Comparison of ENCODE assay signal across 11 cellular contexts in genomic region chr12:52495385-52495784, GRCh38. TPM values are rescaled to one million over a fixed set of nuclear protein-coding genes. Genes with fewer than 3 reads are reported as not detected.
A peak's percentile ranks its signal among the peaks of the same experiment; 100 is the strongest.
DNase-seq lines count a peak whose midpoint lies in the region; ATAC-seq, FAIRE-seq and TF ChIP-seq lines count a peak whose summit lies in the region.
"Had no signal": no experiment of that assay in that cellular context is flagged by ENCODE, and none has a peak within 500 bp of the region (broad histone marks: within the 10 kb centered on the region; RNA-seq: fewer than 3 reads in every experiment).

No MANE protein-coding gene starts in this region.

- H3K36me3 Mint-ChIP-seq in activated naive CD8-positive, alpha-beta T cell treated with anti-CD3 and anti-CD28 coated beads for 36 hours: no peaks in the 10 kb centered on the region

- H3K9me3 ChIP-seq in HEK293 (ENCODE audit: control insufficient read depth, insufficient read depth, low read depth, low read length): no peaks in the 10 kb centered on the region
- H3K9me3 ChIP-seq: heart left ventricle had no signal

- H3K4me3 ChIP-seq in HEK293 (ENCODE audit: low read depth, low read length): no peak overlapping the region
- H3K4me3 ChIP-seq in bronchial epithelial cell (ENCODE audit: low read depth, low read length): no peak overlapping the region
- H3K4me3 ChIP-seq: heart left ventricle had no signal

- DNase-seq in NCI-H2107 treated with DMSO at 0.1 percent for 48 hours (lab: John Stamatoyannopoulos, UW; ENCODE audit: unreplicated experiment) (peak; percentile 96), bronchial epithelial cell (ENCODE audit: low read depth) (peak; percentile 77), renal cortical epithelial cell (ENCODE audit: low read depth) (peak; percentile 59), cerebellar nuclear complex (lab: John Stamatoyannopoulos, UW) (no peak)
- DNase-seq in activated naive CD8-positive, alpha-beta T cell treated with anti-CD3 and anti-CD28 coated beads for 36 hours: no peak
- DNase-seq: heart left ventricle had no signal

- H3K36me3 ChIP-seq in HEK293 (ENCODE audit: control insufficient read depth in 2 of 2, insufficient read depth in 1 of 2, low read length in 2 of 2): no peaks in the 10 kb centered on the region
- peaks cover 11% of the 10 kb centered on the region for H3K36me3 ChIP-seq in bronchial epithelial cell (ENCODE audit: control insufficient read depth, insufficient read depth, low read length)
- H3K36me3 ChIP-seq: heart left ventricle had no signal

- no peak overlapping the region for H3K27ac Mint-ChIP-seq in activated naive CD8-positive, alpha-beta T cell treated with anti-CD3 and anti-CD28 coated beads for 36 hours
- H3K27ac Mint-ChIP-seq: activated T-helper 17 cell treated with anti-CD3 and anti-CD28 coated beads, Interleukin-2, amount 50 U/mL, for 72 hours had no signal

- TF ChIP-seq CTCF in HEK293 (tag by site-specific recombination; IDR thresholded peaks at IDR 0.05) (no peak), bronchial epithelial cell (IDR thresholded peaks at IDR 0.05; ENCODE audit: insufficient read depth, low read length, severe bottlenecking) (peak; percentile 31)

- no peaks in the 10 kb centered on the region for H3K4me1 Mint-ChIP-seq in activated naive CD8-positive, alpha-beta T cell treated with anti-CD3 and anti-CD28 coated beads for 36 hours
- H3K4me1 Mint-ChIP-seq: activated T-helper 17 cell treated with anti-CD3 and anti-CD28 coated beads, Interleukin-2, amount 50 U/mL, for 72 hours had no signal

- FAIRE-seq in bronchial epithelial cell (lab: Jason Lieb, UNC): no peak

- no peak overlapping the region for H3K4me3 Mint-ChIP-seq in activated naive CD8-positive, alpha-beta T cell treated with anti-CD3 and anti-CD28 coated beads for 36 hours
- H3K4me3 Mint-ChIP-seq: activated T-helper 17 cell treated with anti-CD3 and anti-CD28 coated beads, Interleukin-2, amount 50 U/mL, for 72 hours had no signal

- no peak for ATAC-seq in HG03175 (IDR thresholded peaks at IDR 0.05; ENCODE audit: unreplicated experiment)
- no peak for ATAC-seq in HG02884 (IDR thresholded peaks at IDR 0.05; ENCODE audit: unreplicated experiment)
- ATAC-seq: activated T-helper 17 cell treated with anti-CD3 and anti-CD28 coated beads, Interleukin-2, amount 50 U/mL, for 72 hours; Panc1 had no signal

- CTCF ChIA-PET in HEK293 (lab: Yijun Ruan, JAX): interaction anchor here (0.6 to 1.6 kb wide), 7 partner anchors 13 to 125 kb away, joined by 3 to 5 read pairs (median 3); no protein-coding TSS in a partner anchor

- POLR2A ChIA-PET in HEK293 (lab: Yijun Ruan, JAX): no interaction called here

- no peaks in the 10 kb centered on the region for H3K9me3 Mint-ChIP-seq in activated naive CD8-positive, alpha-beta T cell treated with anti-CD3 and anti-CD28 coated beads for 36 hours
- H3K9me3 Mint-ChIP-seq: activated T-helper 17 cell treated with anti-CD3 and anti-CD28 coated beads, Interleukin-2, amount 50 U/mL, for 72 hours had no signal

- peaks cover 6% of the 10 kb centered on the region for H3K27me3 Mint-ChIP-seq in activated naive CD8-positive, alpha-beta T cell treated with anti-CD3 and anti-CD28 coated beads for 36 hours

- H3K4me1 ChIP-seq in HEK293 (ENCODE audit: control insufficient read depth, insufficient read depth, low read length): peaks cover 6% of the 10 kb centered on the region

- no peaks in the 10 kb centered on the region for H3K27me3 ChIP-seq in bronchial epithelial cell (ENCODE audit: control insufficient read depth, insufficient read depth, low read length)

- H3K27ac ChIP-seq in HEK293 (ENCODE audit: extremely low read depth, low read depth, low read length): no peak overlapping the region

TF ChIP-seq in HEK293, 187 proteins besides CTCF, POLR2A, EP300 and RAD21:
- TF ChIP-seq SCRT2 (tag by site-specific recombination; IDR thresholded peaks at IDR 0.05) (peak; percentile 91), KLF1 (tag by site-specific recombination; IDR thresholded peaks at IDR 0.05) (0 out of 2 replicates have a peak, but pooled peaks have one; percentile 9), YY1 (tag by site-specific recombination; IDR thresholded peaks at IDR 0.05) (no peak), ZNF544 (tag by site-specific recombination; IDR thresholded peaks at IDR 0.05) (no peak), ZNF426 (tag by site-specific recombination; IDR thresholded peaks at IDR 0.05) (no peak), ZIC2 (tag by site-specific recombination; IDR thresholded peaks at IDR 0.05) (peak; percentile 89), ZNF530 (tag by site-specific recombination; IDR thresholded peaks at IDR 0.05; ENCODE audit: low read depth) (no peak), PBX3 (CRISPR knock-in tag; IDR thresholded peaks at IDR 0.05) (no peak), GLIS1 (tag by site-specific recombination; IDR thresholded peaks at IDR 0.05) (peak; percentile 31; the same call in 1 of the 2 replicates)
- TF ChIP-seq, protein P1, sequence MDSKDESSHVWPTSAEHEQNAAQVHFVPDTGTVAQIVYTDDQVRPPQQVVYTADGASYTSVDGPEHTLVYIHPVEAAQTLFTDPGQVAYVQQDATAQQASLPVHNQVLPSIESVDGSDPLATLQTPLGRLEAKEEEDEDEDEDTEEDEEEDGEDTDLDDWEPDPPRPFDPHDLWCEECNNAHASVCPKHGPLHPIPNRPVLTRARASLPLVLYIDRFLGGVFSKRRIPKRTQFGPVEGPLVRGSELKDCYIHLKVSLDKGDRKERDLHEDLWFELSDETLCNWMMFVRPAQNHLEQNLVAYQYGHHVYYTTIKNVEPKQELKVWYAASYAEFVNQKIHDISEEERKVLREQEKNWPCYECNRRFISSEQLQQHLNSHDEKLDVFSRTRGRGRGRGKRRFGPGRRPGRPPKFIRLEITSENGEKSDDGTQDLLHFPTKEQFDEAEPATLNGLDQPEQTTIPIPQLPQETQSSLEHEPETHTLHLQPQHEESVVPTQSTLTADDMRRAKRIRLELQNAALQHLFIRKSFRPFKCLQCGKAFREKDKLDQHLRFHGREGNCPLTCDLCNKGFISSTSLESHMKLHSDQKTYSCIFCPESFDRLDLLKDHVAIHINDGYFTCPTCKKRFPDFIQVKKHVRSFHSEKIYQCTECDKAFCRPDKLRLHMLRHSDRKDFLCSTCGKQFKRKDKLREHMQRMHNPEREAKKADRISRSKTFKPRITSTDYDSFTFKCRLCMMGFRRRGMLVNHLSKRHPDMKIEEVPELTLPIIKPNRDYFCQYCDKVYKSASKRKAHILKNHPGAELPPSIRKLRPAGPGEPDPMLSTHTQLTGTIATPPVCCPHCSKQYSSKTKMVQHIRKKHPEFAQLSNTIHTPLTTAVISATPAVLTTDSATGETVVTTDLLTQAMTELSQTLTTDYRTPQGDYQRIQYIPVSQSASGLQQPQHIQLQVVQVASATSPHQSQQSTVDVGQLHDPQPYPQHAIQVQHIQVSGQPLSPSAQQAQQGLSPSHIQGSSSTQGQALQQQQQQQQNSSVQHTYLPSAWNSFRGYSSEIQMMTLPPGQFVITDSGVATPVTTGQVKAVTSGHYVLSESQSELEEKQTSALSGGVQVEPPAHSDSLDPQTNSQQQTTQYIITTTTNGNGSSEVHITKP (tag by site-specific recombination; IDR thresholded peaks at IDR 0.05): 0 out of 2 replicates have a peak, but pooled peaks have one; percentile 13
- TF ChIP-seq, protein P2, sequence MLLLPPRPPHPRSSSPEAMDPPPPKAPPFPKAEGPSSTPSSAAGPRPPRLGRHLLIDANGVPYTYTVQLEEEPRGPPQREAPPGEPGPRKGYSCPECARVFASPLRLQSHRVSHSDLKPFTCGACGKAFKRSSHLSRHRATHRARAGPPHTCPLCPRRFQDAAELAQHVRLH (tag by site-specific recombination; IDR thresholded peaks at IDR 0.05): no peak

RNA-seq across cellular contexts. Expression of gene KRT6A, which starts 2.3 kb away (rescaled TPM):
- total RNA-seq in bronchial epithelial cell (13,929 and 17,192 TPM in 2 replicates), renal cortical epithelial cell (1.4 and 116 TPM in 2 replicates)
- total RNA-seq in activated naive CD8-positive, alpha-beta T cell treated with anti-CD3 and anti-CD28 coated beads for 36 hours: not detected
- total RNA-seq: activated T-helper 17 cell treated with anti-CD3 and anti-CD28 coated beads, Interleukin-2, amount 50 U/mL, for 72 hours had no signal

RNA-seq across cellular contexts. Expression of gene KRT6C, which starts 21.8 kb away (rescaled TPM):
- total RNA-seq in bronchial epithelial cell (16.8 and 138 TPM in 2 replicates), renal cortical epithelial cell (not detected in 2 replicates)
- not detected for total RNA-seq in activated naive CD8-positive, alpha-beta T cell treated with anti-CD3 and anti-CD28 coated beads for 36 hours
- total RNA-seq: activated T-helper 17 cell treated with anti-CD3 and anti-CD28 coated beads, Interleukin-2, amount 50 U/mL, for 72 hours; heart left ventricle had no signal

RNA-seq across cellular contexts. Expression of gene KRT5, which starts 24.8 kb away (rescaled TPM):
- total RNA-seq in bronchial epithelial cell (6,770 and 10,597 TPM in 2 replicates), renal cortical epithelial cell (0.70 and 10.2 TPM in 2 replicates)
- not detected for total RNA-seq in activated naive CD8-positive, alpha-beta T cell treated with anti-CD3 and anti-CD28 coated beads for 36 hours
- total RNA-seq: activated T-helper 17 cell treated with anti-CD3 and anti-CD28 coated beads, Interleukin-2, amount 50 U/mL, for 72 hours had no signal

RNA-seq across cellular contexts. Expression of gene KRT6B, which starts 43.4 kb away (rescaled TPM):
- total RNA-seq in bronchial epithelial cell: 287 and 1,881 TPM in 2 replicates
- total RNA-seq in renal cortical epithelial cell: 0.05 and 2.1 TPM in 2 replicates
- total RNA-seq in activated naive CD8-positive, alpha-beta T cell treated with anti-CD3 and anti-CD28 coated beads for 36 hours: not detected
- total RNA-seq: activated T-helper 17 cell treated with anti-CD3 and anti-CD28 coated beads, Interleukin-2, amount 50 U/mL, for 72 hours; heart left ventricle had no signal

RNA-seq across cellular contexts. Expression of gene KRT71, which starts 57.6 kb away (rescaled TPM):
- not detected in 2 replicates for total RNA-seq in bronchial epithelial cell
- total RNA-seq in renal cortical epithelial cell: not detected in 2 replicates
- total RNA-seq in activated naive CD8-positive, alpha-beta T cell treated with anti-CD3 and anti-CD28 coated beads for 36 hours: not detected
- total RNA-seq: activated T-helper 17 cell treated with anti-CD3 and anti-CD28 coated beads, Interleukin-2, amount 50 U/mL, for 72 hours; heart left ventricle had no signal

Comparison
In these comparisons a context has a peak if more than half of its experiments do, and no peak if none do; other contexts are left out.
1. DNase-seq: peak in NCI-H2107 treated with DMSO at 0.1 percent for 48 hours (single experiment), bronchial epithelial cell (single experiment) and renal cortical epithelial cell (single experiment); none in cerebellar nuclear complex (0 of 2) and activated naive CD8-positive, alpha-beta T cell treated with anti-CD3 and anti-CD28 coated beads for 36 hours (single experiment).
2. RNA of gene KRT6A, which starts 2.3 kb away (total RNA-seq): 13,929 to 17,192 TPM in bronchial epithelial cell; 1.4 to 116 TPM in renal cortical epithelial cell and not detected in activated naive CD8-positive, alpha-beta T cell treated with anti-CD3 and anti-CD28 coated beads for 36 hours; every median in the first group is over 100 times any median in the second.
3. RNA of gene KRT6C, which starts 21.8 kb away (total RNA-seq): 16.8 to 138 TPM in bronchial epithelial cell; not detected in renal cortical epithelial cell and not detected in activated naive CD8-positive, alpha-beta T cell treated with anti-CD3 and anti-CD28 coated beads for 36 hours; every median in the first group is over 10 times any median in the second.
4. RNA of gene KRT5, which starts 24.8 kb away (total RNA-seq): 6,770 to 10,597 TPM in bronchial epithelial cell; 0.70 to 10.2 TPM in renal cortical epithelial cell and not detected in activated naive CD8-positive, alpha-beta T cell treated with anti-CD3 and anti-CD28 coated beads for 36 hours; every median in the first group is over 100 times any median in the second.